8 cellular contexts compared by ENCODE assay signal in the genomic region with DNA sequence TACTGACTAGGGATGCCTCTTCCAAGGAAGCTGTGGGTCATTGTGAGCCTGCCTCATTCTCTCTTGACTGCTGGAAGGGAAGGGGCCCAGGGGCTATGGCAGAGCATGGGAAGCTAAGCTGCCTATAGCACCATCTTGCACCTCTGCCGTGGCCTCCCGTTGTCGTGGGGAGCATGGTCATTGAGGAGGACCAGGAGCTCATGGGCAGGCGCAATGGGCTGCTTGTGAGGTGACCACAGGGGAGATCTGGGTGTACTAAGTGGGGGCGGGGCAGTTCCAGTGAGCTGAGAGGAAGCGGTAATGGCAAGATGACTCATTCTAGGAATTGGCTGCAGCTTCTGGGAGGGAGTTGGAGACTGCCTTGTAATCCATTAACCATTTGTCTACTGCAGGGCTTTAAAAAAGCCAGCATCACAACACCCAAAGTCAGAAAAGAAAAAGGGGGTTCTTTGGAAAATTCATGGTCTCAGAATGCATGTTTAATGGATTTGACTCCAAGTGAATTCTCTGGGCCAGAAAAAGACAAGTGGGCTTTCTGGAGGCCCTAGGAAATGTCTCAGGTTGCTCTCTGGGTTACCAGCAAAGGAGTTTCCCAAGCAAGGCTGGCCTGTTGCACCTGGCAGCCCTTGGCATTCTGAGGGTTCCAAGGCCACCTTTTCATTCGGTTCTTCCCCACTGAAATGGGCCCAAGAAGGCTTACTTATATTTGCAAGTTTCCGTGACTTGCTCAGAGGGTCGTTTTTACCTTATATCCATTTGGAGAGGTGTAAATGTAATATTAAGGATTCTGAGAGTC. TPM values are rescaled to one million over a fixed set of nuclear protein-coding genes. Genes with fewer than 3 reads are reported as not detected.
DNase-seq lines count a peak whose midpoint lies in the region; TF ChIP-seq lines count a peak whose summit lies in the region.

No MANE protein-coding gene starts in this region.

- no peak overlapping the region for H4K8ac ChIP-seq in H9 (replicated peaks; ENCODE audit: insufficient read length, low read depth, low read length)

- peaks cover 10 to 35% (median 23%) of the 10 kb centered on the region in 3 experiments; a peak in 4 of 7 replicates for H3K36me3 Mint-ChIP-seq in H9 (ENCODE audit: insufficient read depth in 1 of 3, low read depth in 3 of 3)

- peaks cover under 1% of the 10 kb centered on the region for H3K79me1 ChIP-seq in H9 (ENCODE audit: insufficient read depth, low read depth, low read length, poor library complexity, severe bottlenecking)

- intact Hi-C loops in vagina (cut with DNase I), result loop anchor here (10.0 kb wide), 1 partner anchor 187 kb away; no protein-coding TSS in a partner anchor

- H3K27me3 ChIP-seq in H9 (ENCODE audit: insufficient read depth, low read length) (no peaks in the 10 kb centered on the region; the same call in 1 of the 2 replicates), Peyer's patch (no peaks in the 10 kb centered on the region), parathyroid adenoma (ENCODE audit: control insufficient read depth, insufficient read depth, low read length) (peaks cover 4% of the 10 kb centered on the region), vagina (no peaks in the 10 kb centered on the region)

- H3K4me3 ChIP-seq in Peyer's patch, result peak overlapping the region in 2 of 4 donors; percentile 77 to 90
- H3K4me3 ChIP-seq in parathyroid adenoma (ENCODE audit: low read depth, low read length), result no peak overlapping the region
- peak overlapping the region in 1 of 2 donors; percentile 79 for H3K4me3 ChIP-seq in vagina

- H3K27me3 Mint-ChIP-seq in H9 (ENCODE audit: low read depth), result peaks cover 30% of the 10 kb centered on the region

- H2BK120ac ChIP-seq in H9 (ENCODE audit: low read depth, low read length, poor library complexity, severe bottlenecking), result no peak overlapping the region

- H3K4me1 ChIP-seq in H9 (ENCODE audit: insufficient read depth, low read length), result peaks cover 12% of the 10 kb centered on the region
- peaks cover 0 to 77% (median 41%) of the 10 kb centered on the region in 4 donors for H3K4me1 ChIP-seq in Peyer's patch
- no peaks in the 10 kb centered on the region for H3K4me1 ChIP-seq in parathyroid adenoma
- peaks cover 63% of the 10 kb centered on the region for H3K4me1 ChIP-seq in vagina

- no CpG with 5 or more reads among the region's 9 CpGs for WGBS in H9 (ENCODE audit: extremely low coverage, insufficient read length, low lambda C conversion rate)

- H3K79me2 ChIP-seq in H9 (ENCODE audit: insufficient read depth, low read length) (peaks cover 21% of the 10 kb centered on the region; the same call in 1 of the 2 replicates), parathyroid adenoma (no peaks in the 10 kb centered on the region)

- H2AK5ac ChIP-seq in H9 (ENCODE audit: insufficient read length, low read length), result no peak overlapping the region

- H2BK12ac ChIP-seq in H9 (ENCODE audit: insufficient read length, low read depth, low read length), result no peak overlapping the region

- no peak overlapping the region for H3K4ac ChIP-seq in H9 (ENCODE audit: low read depth, low read length)

- H3K4me3 Mint-ChIP-seq in H9, result peak overlapping the region; percentile 43 to 92

- no peak overlapping the region for H3K23ac ChIP-seq in H9 (ENCODE audit: insufficient read length, low read depth, low read length)

- no peak overlapping the region for H3K18ac ChIP-seq in H9 (ENCODE audit: insufficient read length, low read depth, low read length)

- H3K9me3 Mint-ChIP-seq in H9, result peaks cover 0 to 2% of the 10 kb centered on the region in 2 experiments; a peak in 3 of 5 replicates

- no peak overlapping the region for H4K91ac ChIP-seq in H9 (ENCODE audit: insufficient read length, low read depth, low read length)

- no peak overlapping the region for H2AFZ ChIP-seq in H9 (ENCODE audit: low read length)
- no peak overlapping the region for H2AFZ ChIP-seq in parathyroid adenoma

- no peak overlapping the region for H3K27ac ChIP-seq in H9 (ENCODE audit: insufficient read length, low read depth, low read length)
- H3K27ac ChIP-seq in Peyer's patch, result peak overlapping the region; percentile 19 to 96 (median 74)
- H3K27ac ChIP-seq in parathyroid adenoma, result peak overlapping the region; percentile 33
- H3K27ac ChIP-seq in vagina, result peak overlapping the region; percentile 93

- no peak overlapping the region for H2BK15ac ChIP-seq in H9 (ENCODE audit: low read depth, low read length)

- H3K9ac ChIP-seq in H9 (ENCODE audit: extremely low read depth, insufficient read length, low read length), result no peak overlapping the region
- H3K9ac ChIP-seq in parathyroid adenoma, result no peak overlapping the region

- H3K9me3 ChIP-seq in H9 (ENCODE audit: control insufficient read depth, low read depth, low read length), result no peaks in the 10 kb centered on the region
- H3K9me3 ChIP-seq in Peyer's patch, result no peaks in the 10 kb centered on the region
- H3K9me3 ChIP-seq in parathyroid adenoma (ENCODE audit: control insufficient read depth, low read length), result no peaks in the 10 kb centered on the region
- no peaks in the 10 kb centered on the region for H3K9me3 ChIP-seq in vagina

- H2BK20ac ChIP-seq in H9 (ENCODE audit: low read depth, low read length, poor library complexity, severe bottlenecking), result no peak overlapping the region

- H4K5ac ChIP-seq in H9 (ENCODE audit: insufficient read length, low read depth, low read length), result no peak overlapping the region

- no peak overlapping the region for H3K56ac ChIP-seq in H9 (ENCODE audit: insufficient read length, low read depth, low read length)

- peak overlapping the region in 2 of 3 experiments; percentile 53 to 59; a peak in 2 of 7 replicates for H3K27ac Mint-ChIP-seq in H9

- peaks cover 42 to 48% of the 10 kb centered on the region in 2 experiments for H3K4me1 Mint-ChIP-seq in H9

- DNase-seq in DMS153 treated with DMSO at 0.1 percent for 48 hours (lab: John Stamatoyannopoulos, UW; ENCODE audit: unreplicated experiment), result peak; percentile 13
- DNase-seq in H9, result peak; percentile 87
- DNase-seq in Peyer's patch, result peak; percentile 66 to 94 (median 83)
- peak; percentile 24 for DNase-seq in activated naive CD4-positive, alpha-beta T cell treated with anti-CD3 and anti-CD28 coated beads, Interleukin-2, amount 50 U/mL, for 16 hours
- DNase-seq in globus pallidus (ENCODE audit: low spot score), result peak; percentile 47
- DNase-seq in vagina (ENCODE audit: extremely low spot score in 2 of 2), result peak in 1 of 2 donors; percentile 93
- DNase-seq in NCI-H1436 treated with DMSO at 0.1 percent for 48 hours (lab: John Stamatoyannopoulos, UW), result no peak

- H3K36me3 ChIP-seq in Peyer's patch (no peaks in the 10 kb centered on the region), parathyroid adenoma (ENCODE audit: control insufficient read depth, insufficient read depth, low read length) (no peaks in the 10 kb centered on the region), vagina (no peaks in the 10 kb centered on the region)

- H3T11ph ChIP-seq in H9 (ENCODE audit: low read length), result no peak overlapping the region

- peaks cover 18% of the 10 kb centered on the region for H3K23me2 ChIP-seq in H9 (ENCODE audit: insufficient read length, low read depth, low read length, poor library complexity, severe bottlenecking)

- TF ChIP-seq POLR2A in Peyer's patch (IDR thresholded peaks at IDR 0.05), result peak; percentile 14 to 78
- TF ChIP-seq POLR2A in vagina (IDR thresholded peaks at IDR 0.05), result no peak

- H3K14ac ChIP-seq in H9 (ENCODE audit: insufficient read depth, low read length), result no peak overlapping the region

- peaks cover 4% of the 10 kb centered on the region for H4K20me1 ChIP-seq in H9 (ENCODE audit: control insufficient read depth, insufficient read depth, insufficient read length)

- H2BK5ac ChIP-seq in H9 (ENCODE audit: insufficient read length, low read length), result no peak overlapping the region

- TF ChIP-seq CTCF in H9 (conservative IDR thresholded peaks at IDR 0.05) (no peak), Peyer's patch (IDR thresholded peaks at IDR 0.05) (no peak), parathyroid adenoma (IDR thresholded peaks at IDR 0.05) (no peak), vagina (IDR thresholded peaks at IDR 0.05) (no peak)

- peak overlapping the region; percentile 25 for H3K4me2 ChIP-seq in H9 (ENCODE audit: insufficient read depth, insufficient read length, low read length)
- H3K4me2 ChIP-seq in parathyroid adenoma (ENCODE audit: low read length), result peak overlapping the region; percentile 24

RNA-seq across cellular contexts. Expression of a gene that starts 3.6 kb away (rescaled TPM):
- 29.3 and 29.4 TPM in 2 replicates for total RNA-seq in H9 (2021)
- 10 to 100 TPM; 22.1 to 33.8 (median 26.3) TPM for total RNA-seq in Peyer's patch
- 75.1 TPM for total RNA-seq in vagina

Comparison
In these comparisons a context has a peak if more than half of its experiments do, and no peak if none do; other contexts are left out.
1. POLR2A ChIP-seq: peak in Peyer's patch (2 of 2); none in vagina (0 of 2).